Comparison of ENCODE assay signal across 1 cellular context in the genomic region with DNA sequence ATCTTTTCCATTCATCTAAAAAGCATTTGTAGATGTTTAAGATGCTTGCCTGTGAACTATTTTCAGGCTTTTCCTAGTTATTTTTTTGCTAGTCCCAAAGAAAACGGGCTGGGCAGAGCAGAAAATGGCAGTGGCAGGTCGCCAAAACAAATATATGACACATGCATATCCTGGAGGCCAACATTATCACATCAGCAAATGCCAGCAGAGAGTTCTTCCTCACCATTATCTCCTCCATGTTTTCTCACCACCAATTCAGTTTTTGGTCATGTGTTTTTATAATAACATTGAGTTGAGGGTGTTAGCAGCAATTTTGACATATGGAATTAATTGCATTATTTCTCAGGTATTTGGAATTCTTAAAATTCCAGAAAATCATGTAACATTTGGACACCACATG.
TF ChIP-seq lines count a peak whose summit lies in the region.

No MANE protein-coding gene starts in this region.

TF ChIP-seq in SK-N-SH, 30 proteins besides CTCF, POLR2A, EP300 and RAD21 (continued from another document):
- TF ChIP-seq MEF2A (IDR thresholded peaks at IDR 0.05; ENCODE audit: borderline replicate concordance, low read depth) (0 out of 2 replicates have a peak, but pooled peaks have one; percentile 19), SMC3 (IDR thresholded peaks at IDR 0.05; ENCODE audit: low read depth, low read length) (no peak), RCOR1 (IDR thresholded peaks at IDR 0.05; ENCODE audit: low read length) (no peak), YY1 (IDR thresholded peaks at IDR 0.05; ENCODE audit: low read depth) (peak; percentile 48; the same call in 1 of the 2 replicates), ZBTB33 (IDR thresholded peaks at IDR 0.05; ENCODE audit: borderline replicate concordance, low read depth) (no peak), JUND (IDR thresholded peaks at IDR 0.05) (peak; percentile 68), MAX (IDR thresholded peaks at IDR 0.05; ENCODE audit: low read depth) (no peak)
- TF ChIP-seq, protein P1, sequence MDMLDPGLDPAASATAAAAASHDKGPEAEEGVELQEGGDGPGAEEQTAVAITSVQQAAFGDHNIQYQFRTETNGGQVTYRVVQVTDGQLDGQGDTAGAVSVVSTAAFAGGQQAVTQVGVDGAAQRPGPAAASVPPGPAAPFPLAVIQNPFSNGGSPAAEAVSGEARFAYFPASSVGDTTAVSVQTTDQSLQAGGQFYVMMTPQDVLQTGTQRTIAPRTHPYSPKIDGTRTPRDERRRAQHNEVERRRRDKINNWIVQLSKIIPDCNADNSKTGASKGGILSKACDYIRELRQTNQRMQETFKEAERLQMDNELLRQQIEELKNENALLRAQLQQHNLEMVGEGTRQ (IDR thresholded peaks at IDR 0.05; ENCODE audit: borderline replicate concordance, low read depth, low read length) = no peak
TF ChIP-seq in SK-N-SH: peak in this region for 9.
